ENCODE assay signal across 9 cellular contexts in the genomic region with DNA sequence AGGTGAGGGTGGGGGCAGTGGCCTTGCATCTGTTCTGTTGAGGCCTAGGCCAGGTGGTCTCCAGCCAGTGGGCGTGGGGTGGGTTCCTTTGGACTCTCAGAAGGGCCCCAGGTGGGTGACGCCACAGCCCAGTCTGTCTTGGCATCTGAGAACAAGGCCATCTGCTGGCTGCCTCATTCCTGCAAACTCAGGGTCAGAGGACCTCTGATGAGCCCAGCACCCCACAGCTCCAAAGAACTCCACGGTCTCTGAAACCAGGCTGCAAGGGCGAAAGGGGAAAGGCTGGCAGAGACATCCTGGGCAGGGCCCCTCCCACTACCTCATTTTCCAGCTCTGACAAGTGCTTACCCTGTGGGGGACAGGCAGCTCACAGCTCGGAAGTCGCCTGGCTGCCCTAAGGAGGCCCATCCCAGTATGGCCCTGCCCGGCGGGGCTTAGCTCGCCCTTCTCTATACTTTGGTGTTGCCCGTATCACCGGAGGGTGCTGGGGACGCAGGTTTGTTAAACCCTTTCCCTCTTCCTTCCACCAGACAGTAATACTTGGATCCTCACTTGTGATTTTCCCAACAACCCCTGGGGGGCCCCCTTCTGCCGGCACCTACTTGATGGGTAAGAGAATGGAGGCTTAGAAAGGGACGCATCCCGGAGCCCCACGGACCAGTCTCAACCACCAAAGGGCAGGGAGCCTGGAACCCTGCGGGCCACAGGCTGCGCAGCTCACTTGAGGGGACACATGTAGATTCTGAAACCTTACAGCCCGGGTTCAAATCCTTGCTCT. TPM values are rescaled to one million over a fixed set of nuclear protein-coding genes. Genes with fewer than 3 reads are reported as not detected.
DNase-seq lines count a peak whose midpoint lies in the region; ATAC-seq lines count a peak whose summit lies in the region.
"Had no signal": no experiment of that assay in that cellular context is flagged by ENCODE, and none has a peak within 500 bp of the region (broad histone marks: within the 10 kb centered on the region; RNA-seq: fewer than 3 reads in every experiment).

No MANE protein-coding gene starts in this region.

- in situ Hi-C loops in Caki2 (cut with HindIII; ENCODE audit: low pct_unique_long_range_greater_than_20kb, low sequenced_read_pairs) = no loop called here

- H3K27me3 Mint-ChIP-seq in activated T-helper 17 cell treated with anti-CD3 and anti-CD28 coated beads, Interleukin-2, amount 50 U/mL, for 72 hours = peaks cover 14% of the 10 kb centered on the region
- peaks cover 11 to 21% (median 14%) of the 10 kb centered on the region in 5 donors for H3K27me3 Mint-ChIP-seq in naive thymus-derived CD4-positive, alpha-beta T cell

- H3K4me1 ChIP-seq in iPS-18a (ENCODE audit: control insufficient read depth, low read depth, low read length) (peaks cover 14% of the 10 kb centered on the region), stomach smooth muscle (ENCODE audit: control insufficient read depth, insufficient read depth, low read length) (peaks cover 54% of the 10 kb centered on the region)
- peaks cover 0 to 4% of the 10 kb centered on the region in 2 donors for H3K4me1 ChIP-seq in naive thymus-derived CD4-positive, alpha-beta T cell (ENCODE audit: control insufficient read depth in 2 of 2, insufficient read depth in 2 of 2, low read length in 2 of 2)

- H3K27ac ChIP-seq in iPS-18a (ENCODE audit: low read length) (no peak overlapping the region), stomach smooth muscle (ENCODE audit: low read length) (peak overlapping the region; percentile 92)
- H3K27ac ChIP-seq in naive thymus-derived CD4-positive, alpha-beta T cell (ENCODE audit: low read depth, low read length) = no peak overlapping the region

- H3K4me3 ChIP-seq in iPS-18a (ENCODE audit: low read length) (peak overlapping the region; percentile 50), stomach smooth muscle (ENCODE audit: low read length in 2 of 2) (peak overlapping the region; percentile 54 to 71)
- H3K4me3 ChIP-seq in naive thymus-derived CD4-positive, alpha-beta T cell (ENCODE audit: low read length) = no peak overlapping the region

- H3K4me3 Mint-ChIP-seq in activated T-helper 17 cell treated with anti-CD3 and anti-CD28 coated beads, Interleukin-2, amount 50 U/mL, for 72 hours = peak overlapping the region; percentile 52
- peak overlapping the region in 5 of 10 donors; percentile 21 to 66 (median 27) for H3K4me3 Mint-ChIP-seq in naive thymus-derived CD4-positive, alpha-beta T cell

- no peaks in the 10 kb centered on the region for H3K36me3 Mint-ChIP-seq in activated T-helper 17 cell treated with anti-CD3 and anti-CD28 coated beads, Interleukin-2, amount 50 U/mL, for 72 hours (ENCODE audit: low read depth)
- no peaks in the 10 kb centered on the region for H3K36me3 Mint-ChIP-seq in naive thymus-derived CD4-positive, alpha-beta T cell

- ATAC-seq in activated T-helper 17 cell treated with anti-CD3 and anti-CD28 coated beads, Interleukin-2, amount 50 U/mL, for 72 hours (replicated peaks) = no peak
- ATAC-seq in HG02571 (IDR thresholded peaks at IDR 0.05; ENCODE audit: unreplicated experiment) (no peak), HG03159 (IDR thresholded peaks at IDR 0.05; ENCODE audit: unreplicated experiment) (no peak)
- no peak for ATAC-seq in naive thymus-derived CD4-positive, alpha-beta T cell

- H3K36me3 ChIP-seq in iPS-18a (ENCODE audit: control insufficient read depth, low read depth, low read length) (no peaks in the 10 kb centered on the region), stomach smooth muscle (ENCODE audit: control insufficient read depth in 2 of 2, insufficient read depth in 2 of 2, low read length in 2 of 2) (no peaks in the 10 kb centered on the region)
- no peaks in the 10 kb centered on the region for H3K36me3 ChIP-seq in naive thymus-derived CD4-positive, alpha-beta T cell (ENCODE audit: control insufficient read depth in 2 of 3, insufficient read depth in 3 of 3, low read length in 3 of 3)

- peak; percentile 51 for DNase-seq in Caki2 (ENCODE audit: low read depth)
- peak; percentile 81 for DNase-seq in HuH-7 (ENCODE audit: low spot score)
- DNase-seq in naive thymus-derived CD4-positive, alpha-beta T cell = no peak

- intact Hi-C loops in naive thymus-derived CD4-positive, alpha-beta T cell (cut with micrococcal nuclease) = no loop called here

- CTCF ChIA-PET in naive thymus-derived CD4-positive, alpha-beta T cell (lab: Charles Lee) = no interaction called here

- H3K9ac ChIP-seq in iPS-18a (ENCODE audit: low read length) (peak overlapping the region; percentile 65), stomach smooth muscle (ENCODE audit: low read length in 2 of 2) (peak overlapping the region; percentile 72 to 86)

- H3K27me3 ChIP-seq in iPS-18a (ENCODE audit: control insufficient read depth, insufficient read depth, low read length) (peaks cover 11% of the 10 kb centered on the region), stomach smooth muscle (ENCODE audit: control insufficient read depth in 1 of 2, insufficient read depth in 2 of 2, low read length in 2 of 2) (no peaks in the 10 kb centered on the region)
- H3K27me3 ChIP-seq in naive thymus-derived CD4-positive, alpha-beta T cell (ENCODE audit: control insufficient read depth in 2 of 2, insufficient read depth in 2 of 2, low read length in 2 of 2) = no peaks in the 10 kb centered on the region

- H3K9me3 ChIP-seq in iPS-18a (ENCODE audit: control insufficient read depth, low read depth, low read length) = no peaks in the 10 kb centered on the region
- no peaks in the 10 kb centered on the region for H3K9me3 ChIP-seq in stomach smooth muscle (ENCODE audit: control insufficient read depth in 2 of 2, low read length in 2 of 2)
- no peaks in the 10 kb centered on the region for H3K9me3 ChIP-seq in naive thymus-derived CD4-positive, alpha-beta T cell (ENCODE audit: control insufficient read depth in 2 of 3, low read length in 3 of 3)

- POLR2A ChIA-PET in naive thymus-derived CD4-positive, alpha-beta T cell (lab: Charles Lee) = no interaction called here

- H3K4me1 Mint-ChIP-seq in activated T-helper 17 cell treated with anti-CD3 and anti-CD28 coated beads, Interleukin-2, amount 50 U/mL, for 72 hours = no peaks in the 10 kb centered on the region
- peaks cover 0 to 6% (median 1%) of the 10 kb centered on the region in 7 donors for H3K4me1 Mint-ChIP-seq in naive thymus-derived CD4-positive, alpha-beta T cell

- no peaks in the 10 kb centered on the region for H3K9me3 Mint-ChIP-seq in activated T-helper 17 cell treated with anti-CD3 and anti-CD28 coated beads, Interleukin-2, amount 50 U/mL, for 72 hours
- H3K9me3 Mint-ChIP-seq in naive thymus-derived CD4-positive, alpha-beta T cell = peaks cover 0 to 1% (median 0%) of the 10 kb centered on the region in 11 donors

- no peak overlapping the region for H3K27ac Mint-ChIP-seq in activated T-helper 17 cell treated with anti-CD3 and anti-CD28 coated beads, Interleukin-2, amount 50 U/mL, for 72 hours
- no peak overlapping the region for H3K27ac Mint-ChIP-seq in naive thymus-derived CD4-positive, alpha-beta T cell

RNA-seq across cellular contexts. Expression of gene EDN2, which starts 10.9 kb away (rescaled TPM):
- total RNA-seq in Caki2 (2014; rRNA removed; shearing (Covaris generic); ENCODE audit: low replicate concordance) = 6.1 and 8.9 TPM in 2 replicates
- not detected for total RNA-seq in activated T-helper 17 cell treated with anti-CD3 and anti-CD28 coated beads, Interleukin-2, amount 50 U/mL, for 72 hours
- not detected for total RNA-seq in naive thymus-derived CD4-positive, alpha-beta T cell
- polyA plus RNA-seq in naive thymus-derived CD4-positive, alpha-beta T cell = not detected
- total RNA-seq: RPMI7951 had no signal

Comparison
In these comparisons a context has a peak if more than half of its experiments do, and no peak if none do; other contexts are left out.
1. DNase-seq: peak in Caki2 (single experiment) and HuH-7 (single experiment); none in naive thymus-derived CD4-positive, alpha-beta T cell (0 of 9).